16 cellular contexts compared by ENCODE assay signal in genomic region chr7:82166666-82167065, GRCh38.
DNase-seq lines count a peak whose midpoint lies in the region; ATAC-seq lines count a peak whose summit lies in the region.
"Had no signal": no experiment of that assay in that cellular context is flagged by ENCODE, and none has a peak within 500 bp of the region (broad histone marks: within the 10 kb centered on the region; RNA-seq: fewer than 3 reads in every experiment).

No MANE protein-coding gene starts in this region.

- no peak for ATAC-seq in GM21528 (IDR thresholded peaks at IDR 0.05; ENCODE audit: low FRiP score, unreplicated experiment)
- ATAC-seq: activated naive CD4-positive, alpha-beta T cell treated with anti-CD3 and anti-CD28 coated beads, Interleukin-2, amount 50 U/mL, for 72 hours had no signal

- DNase-seq in DMS153 treated with DMSO at 0.1 percent for 48 hours (lab: John Stamatoyannopoulos, UW; ENCODE audit: unreplicated experiment), result peak; percentile 79
- peak; percentile 96 for DNase-seq in NCI-H146 (lab: John Stamatoyannopoulos, UW)
- peak; percentile 42 to 47 for DNase-seq in SHP77 (lab: John Stamatoyannopoulos, UW)
- DNase-seq in medulla oblongata (ENCODE audit: extremely low spot score), result peak; percentile 77
- DNase-seq in stimulated activated CD8-positive, alpha-beta memory T cell treated with anti-CD3 and anti-CD28 coated beads, Interleukin-4, amount 100 ng/mL, for 48 hours, result no peak
- no peak for DNase-seq in occipital lobe (lab: John Stamatoyannopoulos, UW)
- no peak for DNase-seq in nucleus accumbens (lab: John Stamatoyannopoulos, UW)
- DNase-seq: activated CD4-positive, alpha-beta T cell treated with anti-CD3 and anti-CD28 coated beads for 1 hour; activated CD8-positive, alpha-beta memory T cell treated with anti-CD3 and anti-CD28 coated beads, Interleukin-2, amount 50 U/mL, for 4 hours; DND-41; effector memory CD4-positive, alpha-beta T cell; NCI-H524 treated with DMSO at 0.1 percent for 48 hours; posterior cingulate gyrus; RPMI8226 had no signal

Comparison
In these comparisons a context has a peak if more than half of its experiments do, and no peak if none do; other contexts are left out.
1. DNase-seq: peak in DMS153 treated with DMSO at 0.1 percent for 48 hours (single experiment), NCI-H146 (single experiment), SHP77 (2 of 2) and medulla oblongata (single experiment); none in stimulated activated CD8-positive, alpha-beta memory T cell treated with anti-CD3 and anti-CD28 coated beads, Interleukin-4, amount 100 ng/mL, for 48 hours (single experiment), occipital lobe (single experiment) and nucleus accumbens (0 of 56).